1 cellular context compared by ENCODE assay signal in genomic region chr14:33941727-33942126, GRCh38.
A peak's percentile ranks its signal among the peaks of the same experiment; 100 is the strongest.
TF ChIP-seq lines count a peak whose summit lies in the region.

No MANE protein-coding gene starts in this region.

TF ChIP-seq in GM12878, 131 proteins besides CTCF, POLR2A, EP300 and RAD21:
- no peak for TF ChIP-seq SP1 (IDR thresholded peaks at IDR 0.05; ENCODE audit: low read depth, low read length)
- TF ChIP-seq ZNF207 (IDR thresholded peaks at IDR 0.05; ENCODE audit: borderline replicate concordance) = no peak
- peak; percentile 25 to 38; a peak in 2 of 4 replicates for TF ChIP-seq IKZF2 (IDR thresholded peaks at IDR 0.05)
- TF ChIP-seq NR2F1 (conservative IDR thresholded peaks at IDR 0.05) = no peak
- no peak for TF ChIP-seq SMAD5 (IDR thresholded peaks at IDR 0.05; ENCODE audit: low read depth)
- no peak for TF ChIP-seq SREBF2 (IDR thresholded peaks at IDR 0.05; ENCODE audit: low read length)
- TF ChIP-seq NBN (IDR thresholded peaks at IDR 0.05) = no peak
TF ChIP-seq in GM12878: peak in this region for 1.
